Comparison of ENCODE assay signal across 1 cellular context in the genomic region with DNA sequence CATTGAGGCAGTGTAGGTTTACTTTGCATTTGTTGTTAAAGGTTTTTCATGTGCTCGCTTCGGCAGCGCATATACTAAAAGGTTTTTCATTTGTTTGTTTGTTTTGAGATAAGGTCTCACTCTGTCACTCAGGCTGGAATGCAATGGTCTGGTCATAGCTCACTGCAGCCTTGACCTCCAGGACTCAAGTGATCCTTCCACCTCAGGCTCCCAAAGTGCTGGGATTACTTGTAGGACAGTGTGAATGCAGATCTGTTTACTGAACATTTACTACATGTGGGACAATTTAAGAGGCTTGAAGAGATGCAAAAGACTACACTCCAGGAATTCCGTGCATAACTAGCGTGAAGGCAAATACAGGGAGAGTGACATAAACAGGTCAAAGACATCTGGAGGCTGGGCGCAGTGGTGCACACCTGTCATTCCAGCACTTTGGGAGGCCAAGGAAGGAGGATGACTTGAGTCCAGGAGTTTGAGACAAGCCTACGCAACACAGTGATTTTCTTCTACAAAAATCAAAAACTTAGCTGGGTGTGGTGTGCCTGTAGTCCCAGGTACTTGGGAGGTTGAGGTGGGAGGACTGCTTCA.
TF ChIP-seq lines count a peak whose summit lies in the region.

No MANE protein-coding gene starts in this region.

TF ChIP-seq in HepG2, 621 proteins besides CTCF, POLR2A, EP300 and RAD21 (continued from another document and continues in another):
- TF ChIP-seq SNAPC4 (CRISPR knock-in tag; IDR thresholded peaks at IDR 0.05): no peak
- 0 out of 2 replicates have a peak, but pooled peaks have one; percentile 59 for TF ChIP-seq ZMYM3 (CRISPR knock-in tag; IDR thresholded peaks at IDR 0.05)
- TF ChIP-seq GATAD1 (CRISPR knock-in tag; IDR thresholded peaks at IDR 0.05): peak; percentile 31; the same call in 1 of the 2 replicates
- TF ChIP-seq RCOR2 (CRISPR knock-in tag; IDR thresholded peaks at IDR 0.05): no peak
- peak; percentile 36; the same call in 1 of the 2 replicates for TF ChIP-seq ZNF574 (CRISPR knock-in tag; IDR thresholded peaks at IDR 0.05)
- no peak for TF ChIP-seq LCORL (IDR thresholded peaks at IDR 0.05)
- TF ChIP-seq LCORL (CRISPR knock-in tag; IDR thresholded peaks at IDR 0.05): peak; percentile 63; the same call in 1 of the 2 replicates
- 0 out of 2 replicates have a peak, but pooled peaks have one; percentile 36 for TF ChIP-seq ZNF264 (CRISPR knock-in tag; IDR thresholded peaks at IDR 0.05)
- TF ChIP-seq MED1 (CRISPR knock-in tag; IDR thresholded peaks at IDR 0.05): peak; percentile 66
- TF ChIP-seq MIXL1 (CRISPR knock-in tag; IDR thresholded peaks at IDR 0.05): peak; percentile 63
- TF ChIP-seq ZNF609 (CRISPR knock-in tag; IDR thresholded peaks at IDR 0.05; ENCODE audit: borderline replicate concordance): peak; percentile 48; the same call in 1 of the 2 replicates
- 0 out of 2 replicates have a peak, but pooled peaks have one; percentile 30 for TF ChIP-seq KDM1A (CRISPR knock-in tag; IDR thresholded peaks at IDR 0.05)
- TF ChIP-seq ZNF598 (CRISPR knock-in tag; IDR thresholded peaks at IDR 0.05; ENCODE audit: borderline replicate concordance): no peak
- TF ChIP-seq PAXIP1 (CRISPR knock-in tag; conservative IDR thresholded peaks at IDR 0.05): peak; percentile 74
- TF ChIP-seq ZFP1 (CRISPR knock-in tag; IDR thresholded peaks at IDR 0.05): no peak
- no peak for TF ChIP-seq ZC3H13 (CRISPR knock-in tag; IDR thresholded peaks at IDR 0.05)
- no peak for TF ChIP-seq POLR2AphosphoS2 (IDR thresholded peaks at IDR 0.05; ENCODE audit: low read depth, low read length)
- no peak for TF ChIP-seq ADNP (CRISPR knock-in tag; IDR thresholded peaks at IDR 0.05)
- TF ChIP-seq ZKSCAN8 (CRISPR knock-in tag; IDR thresholded peaks at IDR 0.05; ENCODE audit: borderline replicate concordance): peak; percentile 71; the same call in 1 of the 2 replicates
- TF ChIP-seq ZFX (CRISPR knock-in tag; IDR thresholded peaks at IDR 0.05; ENCODE audit: low read depth): 0 out of 2 replicates have a peak, but pooled peaks have one; percentile 32
- TF ChIP-seq PTBP1 (IDR thresholded peaks at IDR 0.05; ENCODE audit: low read depth, low read length, poor library complexity, severe bottlenecking): no peak
- TF ChIP-seq GFI1 (CRISPR knock-in tag; IDR thresholded peaks at IDR 0.05; ENCODE audit: borderline replicate concordance): peak; percentile 45; the same call in 1 of the 2 replicates
- no peak for TF ChIP-seq ZNF547 (CRISPR knock-in tag; IDR thresholded peaks at IDR 0.05)
- TF ChIP-seq ZNF263 (CRISPR knock-in tag; IDR thresholded peaks at IDR 0.05): peak; percentile 42; the same call in 1 of the 2 replicates
- no peak; the same call in 1 of the 2 replicates for TF ChIP-seq AKAP8 (CRISPR knock-in tag; IDR thresholded peaks at IDR 0.05)
- TF ChIP-seq SALL2 (CRISPR knock-in tag; IDR thresholded peaks at IDR 0.05): peak; percentile 48; the same call in 1 of the 2 replicates
- peak; percentile 100 for TF ChIP-seq ZNF160 (CRISPR knock-in tag; IDR thresholded peaks at IDR 0.05)
- TF ChIP-seq ISL2 (CRISPR knock-in tag; IDR thresholded peaks at IDR 0.05): peak; percentile 54
- TF ChIP-seq NR2F6 (IDR thresholded peaks at IDR 0.05): peak; percentile 90
- peak; percentile 95 for TF ChIP-seq NR2F6 (CRISPR knock-in tag; IDR thresholded peaks at IDR 0.05)
- TF ChIP-seq ZNF615 (CRISPR knock-in tag; IDR thresholded peaks at IDR 0.05; ENCODE audit: borderline replicate concordance): 0 out of 2 replicates have a peak, but pooled peaks have one; percentile 71
- TF ChIP-seq, protein P1, sequence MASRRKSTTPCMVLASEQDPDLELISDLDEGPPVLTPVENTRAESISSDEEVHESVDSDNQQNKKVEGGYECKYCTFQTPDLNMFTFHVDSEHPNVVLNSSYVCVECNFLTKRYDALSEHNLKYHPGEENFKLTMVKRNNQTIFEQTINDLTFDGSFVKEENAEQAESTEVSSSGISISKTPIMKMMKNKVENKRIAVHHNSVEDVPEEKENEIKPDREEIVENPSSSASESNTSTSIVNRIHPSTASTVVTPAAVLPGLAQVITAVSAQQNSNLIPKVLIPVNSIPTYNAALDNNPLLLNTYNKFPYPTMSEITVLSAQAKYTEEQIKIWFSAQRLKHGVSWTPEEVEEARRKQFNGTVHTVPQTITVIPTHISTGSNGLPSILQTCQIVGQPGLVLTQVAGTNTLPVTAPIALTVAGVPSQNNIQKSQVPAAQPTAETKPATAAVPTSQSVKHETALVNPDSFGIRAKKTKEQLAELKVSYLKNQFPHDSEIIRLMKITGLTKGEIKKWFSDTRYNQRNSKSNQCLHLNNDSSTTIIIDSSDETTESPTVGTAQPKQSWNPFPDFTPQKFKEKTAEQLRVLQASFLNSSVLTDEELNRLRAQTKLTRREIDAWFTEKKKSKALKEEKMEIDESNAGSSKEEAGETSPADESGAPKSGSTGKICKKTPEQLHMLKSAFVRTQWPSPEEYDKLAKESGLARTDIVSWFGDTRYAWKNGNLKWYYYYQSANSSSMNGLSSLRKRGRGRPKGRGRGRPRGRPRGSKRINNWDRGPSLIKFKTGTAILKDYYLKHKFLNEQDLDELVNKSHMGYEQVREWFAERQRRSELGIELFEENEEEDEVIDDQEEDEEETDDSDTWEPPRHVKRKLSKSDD (CRISPR knock-in tag; IDR thresholded peaks at IDR 0.05; ENCODE audit: low read depth): no peak
- no peak for TF ChIP-seq ZNF124 (CRISPR knock-in tag; IDR thresholded peaks at IDR 0.05)
- 0 out of 2 replicates have a peak, but pooled peaks have one; percentile 30 for TF ChIP-seq ZNF501 (CRISPR knock-in tag; IDR thresholded peaks at IDR 0.05)
- no peak for TF ChIP-seq ZFY (CRISPR knock-in tag; IDR thresholded peaks at IDR 0.05)
- 0 out of 2 replicates have a peak, but pooled peaks have one; percentile 29 for TF ChIP-seq CCDC6 (CRISPR knock-in tag; IDR thresholded peaks at IDR 0.05)
- TF ChIP-seq, protein P2, sequence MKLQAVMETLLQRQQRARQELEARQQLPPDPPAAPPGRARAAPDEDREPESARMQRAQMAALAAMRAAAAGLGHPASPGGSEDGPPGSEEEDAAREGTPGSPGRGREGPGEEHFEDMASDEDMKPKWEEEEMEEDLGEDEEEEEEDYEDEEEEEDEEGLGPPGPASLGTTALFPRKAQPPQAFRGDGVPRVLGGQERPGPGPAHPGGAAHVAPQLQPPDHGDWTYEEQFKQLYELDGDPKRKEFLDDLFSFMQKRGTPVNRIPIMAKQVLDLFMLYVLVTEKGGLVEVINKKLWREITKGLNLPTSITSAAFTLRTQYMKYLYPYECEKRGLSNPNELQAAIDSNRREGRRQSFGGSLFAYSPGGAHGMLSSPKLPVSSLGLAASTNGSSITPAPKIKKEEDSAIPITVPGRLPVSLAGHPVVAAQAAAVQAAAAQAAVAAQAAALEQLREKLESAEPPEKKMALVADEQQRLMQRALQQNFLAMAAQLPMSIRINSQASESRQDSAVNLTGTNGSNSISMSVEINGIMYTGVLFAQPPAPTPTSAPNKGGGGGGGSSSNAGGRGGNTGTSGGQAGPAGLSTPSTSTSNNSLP (IDR thresholded peaks at IDR 0.05; ENCODE audit: low read depth, low read length): 0 out of 2 replicates have a peak, but pooled peaks have one; percentile 9
